23 cellular contexts compared by ENCODE assay signal in genomic region chr11:81192516-81192915, GRCh38.
"Had no signal": no experiment of that assay in that cellular context is flagged by ENCODE, and none has a peak within 500 bp of the region (broad histone marks: within the 10 kb centered on the region; RNA-seq: fewer than 3 reads in every experiment).

No MANE protein-coding gene starts in this region.

- H3K4me1 ChIP-seq: colonic mucosa, esophagus muscularis mucosa, foreskin keratinocyte, gastroesophageal sphincter, left lung, lower lobe of right lung had no signal

- H3K27ac ChIP-seq: colonic mucosa, esophagus muscularis mucosa, foreskin keratinocyte, gastroesophageal sphincter, heart left ventricle, hepatocyte, left lung, lower lobe of right lung had no signal

- H3K36me3 ChIP-seq: colonic mucosa, esophagus muscularis mucosa, gastroesophageal sphincter, heart left ventricle, left lung, lower lobe of right lung had no signal

- H3K27ac Mint-ChIP-seq: dendritic cell treated with granulocyte-macrophage colony-stimulating factor and Interleukin-4, amounts not matched to agents 40 ng/mL and 50 ng/mL, for 4 days; effector memory CD8-positive, alpha-beta T cell; immature natural killer cell had no signal

- ATAC-seq: effector memory CD8-positive, alpha-beta T cell; foreskin keratinocyte; gastroesophageal sphincter; heart left ventricle; left colon; left lung; left ventricle myocardium superior; lower lobe of right lung had no signal

- H3K36me3 Mint-ChIP-seq: immature natural killer cell had no signal

- H3K79me2 ChIP-seq: hepatocyte had no signal

- H3K27me3 ChIP-seq: colonic mucosa, esophagus muscularis mucosa, gastroesophageal sphincter, heart left ventricle, hepatocyte, left lung had no signal

- H2AFZ ChIP-seq: hepatocyte had no signal

- FAIRE-seq: endothelial cell of umbilical vein, frontal cortex, kidney had no signal

- H3K4me3 Mint-ChIP-seq: dendritic cell treated with granulocyte-macrophage colony-stimulating factor and Interleukin-4, amounts not matched to agents 40 ng/mL and 50 ng/mL, for 4 days; effector memory CD8-positive, alpha-beta T cell; immature natural killer cell had no signal

- H3K27me3 Mint-ChIP-seq: dendritic cell treated with granulocyte-macrophage colony-stimulating factor and Interleukin-4, amounts not matched to agents 40 ng/mL and 50 ng/mL, for 4 days; effector memory CD8-positive, alpha-beta T cell had no signal

- DNase-seq: colonic mucosa; cortex of kidney; effector CD8-positive, alpha-beta T cell; effector memory CD8-positive, alpha-beta T cell; foreskin keratinocyte; heart left ventricle; hypothalamus; immature natural killer cell; islet precursor cell; kidney; kidney glomerular epithelial cell; left colon; left lung; left ventricle myocardium superior; lower lobe of right lung; mesenchymal stem cell; midbrain had no signal

- H3K4me3 ChIP-seq: colonic mucosa, esophagus muscularis mucosa, gastroesophageal sphincter, heart left ventricle, hepatocyte, left lung, lower lobe of right lung had no signal

- H3K4me1 Mint-ChIP-seq: immature natural killer cell had no signal

- H3K9me3 ChIP-seq: colonic mucosa, lower lobe of right lung had no signal

- H3K4me2 ChIP-seq: hepatocyte had no signal
